In genomic region chr12:57069522-57069921, GRCh38 we compare ENCODE assay signal across 1 cellular context.
TF ChIP-seq lines count a peak whose summit lies in the region.

No MANE protein-coding gene starts in this region.

TF ChIP-seq in GM12878, 131 proteins besides CTCF, POLR2A, EP300 and RAD21 (continues in another document):
- TF ChIP-seq ATF7 (IDR thresholded peaks at IDR 0.05; ENCODE audit: low read depth) = no peak
- TF ChIP-seq MAX (IDR thresholded peaks at IDR 0.05; ENCODE audit: low read depth, low read length) = no peak
- TF ChIP-seq MTA2 (IDR thresholded peaks at IDR 0.05; ENCODE audit: low read depth) = no peak
- TF ChIP-seq NFIC (IDR thresholded peaks at IDR 0.05; ENCODE audit: low read depth, low read length) = no peak
- TF ChIP-seq STAT1 (conservative IDR thresholded peaks at IDR 0.05) = no peak
- TF ChIP-seq TCF3 (IDR thresholded peaks at IDR 0.05; ENCODE audit: borderline replicate concordance, insufficient read depth, low read depth, low read length) = no peak
- TF ChIP-seq BCL3 (IDR thresholded peaks at IDR 0.05; ENCODE audit: borderline replicate concordance, insufficient read depth, low read depth, low read length, poor library complexity, severe bottlenecking) = no peak
- TF ChIP-seq IKZF2 (IDR thresholded peaks at IDR 0.05) = no peak
- TF ChIP-seq RAD51 (IDR thresholded peaks at IDR 0.05) = no peak
- TF ChIP-seq RUNX3 (IDR thresholded peaks at IDR 0.05; ENCODE audit: low read length) = peak; percentile 17; the same call in 1 of the 2 replicates
- no peak for TF ChIP-seq SRF (IDR thresholded peaks at IDR 0.05; ENCODE audit: low read depth in 2 of 2, low read length in 2 of 2)
- no peak for TF ChIP-seq EGR1 (IDR thresholded peaks at IDR 0.05; ENCODE audit: borderline replicate concordance in 1 of 2, low read depth in 2 of 2, low read length in 2 of 2)
- no peak for TF ChIP-seq ATF3 (IDR thresholded peaks at IDR 0.05; ENCODE audit: borderline replicate concordance, extremely low read depth, low read depth, low read length)
- TF ChIP-seq RBBP5 (conservative IDR thresholded peaks at IDR 0.05) = no peak
- no peak for TF ChIP-seq CUX1 (IDR thresholded peaks at IDR 0.05; ENCODE audit: insufficient replicate concordance, low read depth, low read length)
- no peak for TF ChIP-seq ZNF217 (IDR thresholded peaks at IDR 0.05)
- no peak for TF ChIP-seq IKZF1 (conservative IDR thresholded peaks at IDR 0.05)
- no peak for TF ChIP-seq ATF2 (IDR thresholded peaks at IDR 0.05; ENCODE audit: low read length)
- TF ChIP-seq MLLT1 (IDR thresholded peaks at IDR 0.05) = no peak
- TF ChIP-seq ZNF384 (IDR thresholded peaks at IDR 0.05; ENCODE audit: borderline replicate concordance, low read depth, low read length) = no peak
- TF ChIP-seq SPI1 (IDR thresholded peaks at IDR 0.05; ENCODE audit: borderline replicate concordance, insufficient read depth, low read depth, low read length) = no peak
- TF ChIP-seq ZNF622 (IDR thresholded peaks at IDR 0.05) = no peak
- TF ChIP-seq ESRRA (IDR thresholded peaks at IDR 0.05; ENCODE audit: low read length) = no peak
- TF ChIP-seq CBX3 (IDR thresholded peaks at IDR 0.05; ENCODE audit: borderline replicate concordance, low read depth) = no peak
- TF ChIP-seq TAF1 (IDR thresholded peaks at IDR 0.05; ENCODE audit: borderline replicate concordance, low read depth, low read length) = no peak
- no peak for TF ChIP-seq EZH2 (IDR thresholded peaks at IDR 0.05; ENCODE audit: borderline replicate concordance, control insufficient read depth, low read depth, low read length)
- TF ChIP-seq POU2F2 (IDR thresholded peaks at IDR 0.05; ENCODE audit: borderline replicate concordance, low read depth, low read length) = peak; percentile 59; the same call in 1 of the 3 replicates
- TF ChIP-seq KLF5 (IDR thresholded peaks at IDR 0.05; ENCODE audit: partially characterized antibody) = no peak
- TF ChIP-seq RCOR1 (conservative IDR thresholded peaks at IDR 0.05; ENCODE audit: low read depth, low read length) = no peak
- TF ChIP-seq BMI1 (IDR thresholded peaks at IDR 0.05; ENCODE audit: borderline replicate concordance) = no peak
- peak in 1 of 2 experiments; percentile 45; a peak in 2 of 4 replicates for TF ChIP-seq BHLHE40 (IDR thresholded peaks at IDR 0.05; ENCODE audit: borderline replicate concordance in 1 of 2, low read depth in 2 of 2, low read length in 1 of 2)
- TF ChIP-seq TCF12 (IDR thresholded peaks at IDR 0.05; ENCODE audit: low read depth, low read length) = no peak
- TF ChIP-seq ZNF687 (IDR thresholded peaks at IDR 0.05) = no peak
- no peak for TF ChIP-seq E2F4 (IDR thresholded peaks at IDR 0.05; ENCODE audit: low read depth, low read length)
- no peak for TF ChIP-seq HDAC2 (IDR thresholded peaks at IDR 0.05)
- no peak for TF ChIP-seq MEF2A (IDR thresholded peaks at IDR 0.05; ENCODE audit: insufficient read depth, low read depth, low read length)
- TF ChIP-seq NBN (IDR thresholded peaks at IDR 0.05) = no peak
- no peak for TF ChIP-seq BCLAF1 (IDR thresholded peaks at IDR 0.05)
- no peak for TF ChIP-seq ZBTB11 (CRISPR knock-in tag; IDR thresholded peaks at IDR 0.05)
